In genomic region chr17:43530303-43531081, GRCh38 we compare ENCODE assay signal across 1 cellular context.
A peak's percentile ranks its signal among the peaks of the same experiment; 100 is the strongest.
TF ChIP-seq lines count a peak whose summit lies in the region.

No MANE protein-coding gene starts in this region.

TF ChIP-seq in K562, 482 proteins besides CTCF, POLR2A, EP300 and RAD21 (continued from another document and continues in another):
- TF ChIP-seq ZBTB11 (CRISPR knock-in tag; IDR thresholded peaks at IDR 0.05) (peak in 2 of 3 experiments; percentile 53 to 83; a peak in 4 of 6 replicates), STAT6 (CRISPR knock-in tag; IDR thresholded peaks at IDR 0.05) (no peak), E2F6 (IDR thresholded peaks at IDR 0.05; ENCODE audit: borderline replicate concordance in 1 of 2, extremely low read depth in 1 of 2, insufficient read depth in 1 of 2, insufficient read length in 1 of 2, low read depth in 1 of 2, low read length in 1 of 2, poor library complexity in 1 of 2, severe bottlenecking in 1 of 2) (peak in 1 of 2 experiments; percentile 43), TRIM28 (IDR thresholded peaks at IDR 0.05) (no peak), NRF1 (conservative IDR thresholded peaks at IDR 0.05 in 1 of 2, IDR thresholded peaks at IDR 0.05 in 1 of 2) (peak; percentile 43 to 62; a peak in 3 of 4 replicates), ZNF592 (IDR thresholded peaks at IDR 0.05) (peak; percentile 71), TFAP4 (CRISPR knock-in tag; IDR thresholded peaks at IDR 0.05; ENCODE audit: borderline replicate concordance) (peak; percentile 93), ZNF407 (IDR thresholded peaks at IDR 0.05; ENCODE audit: low read depth) (no peak), PCBP2 (IDR thresholded peaks at IDR 0.05; ENCODE audit: low read depth, low read length, poor library complexity, severe bottlenecking) (no peak), HOMEZ (CRISPR knock-in tag; IDR thresholded peaks at IDR 0.05) (no peak), GABPA (tag; conservative IDR thresholded peaks at IDR 0.05; ENCODE audit: low read depth) (peak; percentile 79), ZNF561 (CRISPR knock-in tag; conservative IDR thresholded peaks at IDR 0.05) (no peak), POLR2AphosphoS5 (IDR thresholded peaks at IDR 0.05; ENCODE audit: control insufficient read depth, insufficient read depth, low read depth, low read length) (0 out of 2 replicates have a peak, but pooled peaks have one; percentile 40), ZFP36 (IDR thresholded peaks at IDR 0.05; ENCODE audit: low read depth, low read length, partially characterized antibody) (peak; percentile 16), NFRKB (IDR thresholded peaks at IDR 0.05; ENCODE audit: low read depth) (peak; percentile 63), C11orf30 (IDR thresholded peaks at IDR 0.05; ENCODE audit: low read depth) (peak; percentile 87), EP400 (IDR thresholded peaks at IDR 0.05) (peak; percentile 35; the same call in 1 of the 2 replicates), MAX (CRISPR knock-in tag; IDR thresholded peaks at IDR 0.05) (peak; percentile 49; the same call in 1 of the 2 replicates), KDM1A (IDR thresholded peaks at IDR 0.05) (no peak), POLR2G (IDR thresholded peaks at IDR 0.05; ENCODE audit: low read depth, low read length) (peak; percentile 58; the same call in 1 of the 2 replicates), TEAD4 (IDR thresholded peaks at IDR 0.05; ENCODE audit: low read length) (peak; percentile 84), TEAD4 (CRISPR knock-in tag; IDR thresholded peaks at IDR 0.05; ENCODE audit: borderline replicate concordance) (no peak), ZC3H11A (IDR thresholded peaks at IDR 0.05; ENCODE audit: low read depth, low read length) (peak; percentile 78; the same call in 1 of the 2 replicates), MAFG (tag; conservative IDR thresholded peaks at IDR 0.05) (peak; percentile 76), ARID1B (IDR thresholded peaks at IDR 0.05) (peak; percentile 59), RBBP5 (IDR thresholded peaks at IDR 0.05; ENCODE audit: borderline replicate concordance, insufficient read depth, low read length, poor library complexity, severe bottlenecking) (peak; percentile 19), ESRRA (IDR thresholded peaks at IDR 0.05; ENCODE audit: borderline replicate concordance, low read depth) (peak; percentile 93), TOE1 (IDR thresholded peaks at IDR 0.05; ENCODE audit: borderline replicate concordance) (0 out of 2 replicates have a peak, but pooled peaks have one; percentile 15), TOE1 (CRISPR knock-in tag; IDR thresholded peaks at IDR 0.05; ENCODE audit: borderline replicate concordance, low read depth) (no peak), ZNF263 (CRISPR knock-in tag; IDR thresholded peaks at IDR 0.05; ENCODE audit: borderline replicate concordance) (peak; percentile 55; the same call in 1 of the 2 replicates), ETV1 (tag; conservative IDR thresholded peaks at IDR 0.05; ENCODE audit: low read depth) (peak; percentile 49), PHF8 (IDR thresholded peaks at IDR 0.05; ENCODE audit: borderline replicate concordance, low read length) (peak; percentile 40; the same call in 1 of the 2 replicates), ZNF316 (IDR thresholded peaks at IDR 0.05) (peak; percentile 91), SMARCE1 (IDR thresholded peaks at IDR 0.05) (peak; percentile 27; the same call in 1 of the 2 replicates), NBN (IDR thresholded peaks at IDR 0.05; ENCODE audit: low read depth) (no peak), SIX5 (IDR thresholded peaks at IDR 0.05; ENCODE audit: borderline replicate concordance in 1 of 2, insufficient read depth in 1 of 2, low read depth in 1 of 2, low read length in 2 of 2) (peak in 1 of 2 experiments; percentile 34; a peak in 1 of 4 replicates)
